ENCODE assay signal across 8 cellular contexts in genomic region chr5:139392678-139393496, GRCh38. TPM values are rescaled to one million over a fixed set of nuclear protein-coding genes. Genes with fewer than 3 reads are reported as not detected.
DNase-seq lines count a peak whose midpoint lies in the region; ATAC-seq and TF ChIP-seq lines count a peak whose summit lies in the region.

No MANE protein-coding gene starts in this region.

- ATAC-seq in HG02759 (IDR thresholded peaks at IDR 0.05; ENCODE audit: unreplicated experiment) (peak; percentile 52), thoracic aorta (ENCODE audit: insufficient number of reproducible peaks, low FRiP score, low read depth) (no peak)

- H3K4me2 ChIP-seq in neural cell (ENCODE audit: low read length): no peak overlapping the region

- no peak for TF ChIP-seq EP300 in neural cell (conservative IDR thresholded peaks at IDR 0.05; ENCODE audit: poor library complexity, severe bottlenecking)

- no peak overlapping the region for H2AFZ ChIP-seq in neural cell (ENCODE audit: low read depth, low read length)

- no peak for TF ChIP-seq RAD21 in neural cell (conservative IDR thresholded peaks at IDR 0.05)

- H3K27me3 ChIP-seq in neural cell (ENCODE audit: insufficient read depth, low read depth, low read length) (peaks cover 50% of the 10 kb centered on the region), thoracic aorta (replicated peaks; ENCODE audit: insufficient read depth) (no peaks in the 10 kb centered on the region)

- no peaks in the 10 kb centered on the region for H3K9me3 ChIP-seq in neural cell (ENCODE audit: low read length)
- H3K9me3 ChIP-seq in thoracic aorta: no peaks in the 10 kb centered on the region

- H3K27ac ChIP-seq in epithelial cell of prostate (peak overlapping the region; percentile 85), neural cell (ENCODE audit: low read length) (no peak overlapping the region), thoracic aorta (no peak overlapping the region)

- TF ChIP-seq CTCF in neural cell (IDR thresholded peaks at IDR 0.05; ENCODE audit: poor library complexity, severe bottlenecking) (peak; percentile 11), thoracic aorta (IDR thresholded peaks at IDR 0.05) (no peak)

- no peaks in the 10 kb centered on the region for H4K20me1 ChIP-seq in neural cell (ENCODE audit: insufficient read depth)

- peaks cover 9 to 43% of the 10 kb centered on the region in 2 donors for H3K4me1 ChIP-seq in thoracic aorta (ENCODE audit: control insufficient read depth in 1 of 2, low read depth in 2 of 2)

- H3K36me3 ChIP-seq in neural cell (ENCODE audit: insufficient read depth, low read length) (no peaks in the 10 kb centered on the region), thoracic aorta (no peaks in the 10 kb centered on the region)

- no peaks in the 10 kb centered on the region for H3K79me2 ChIP-seq in neural cell (replicated peaks; ENCODE audit: insufficient read depth, low read length)

- H3K9ac ChIP-seq in neural cell (ENCODE audit: low read length): no peak overlapping the region

- no peaks in the 10 kb centered on the region for H3F3A ChIP-seq in neural cell (ENCODE audit: insufficient read depth, low read length, poor library complexity, severe bottlenecking)

- H3K9me2 ChIP-seq in neural cell (ENCODE audit: insufficient read depth, low read length): no peaks in the 10 kb centered on the region

- peak overlapping the region; percentile 55 for H3K4me3 ChIP-seq in neural cell (ENCODE audit: low read length)
- peak overlapping the region; percentile 67 for H3K4me3 ChIP-seq in thoracic aorta

- peak; percentile 52 for DNase-seq in NCI-H1436 (lab: John Stamatoyannopoulos, UW)
- DNase-seq in NCI-H1436 treated with DMSO at 0.1 percent for 48 hours (lab: John Stamatoyannopoulos, UW): no peak
- peak; percentile 56 for DNase-seq in NCI-H510A treated with DMSO at 0.1 percent for 48 hours (lab: John Stamatoyannopoulos, UW)
- DNase-seq in activated CD8-positive, alpha-beta memory T cell treated with anti-CD3 and anti-CD28 coated beads for 48 hours (ENCODE audit: low read depth in 2 of 3, low spot score in 2 of 3): peak; percentile 76 to 79 (median 78)
- DNase-seq in epithelial cell of prostate (ENCODE audit: low read depth, low spot score): no peak
- DNase-seq in thoracic aorta (ENCODE audit: low spot score): no peak

TF ChIP-seq in neural cell, 6 proteins besides CTCF, POLR2A, EP300 and RAD21:
- TF ChIP-seq EZH2 (IDR thresholded peaks at IDR 0.05; ENCODE audit: borderline replicate concordance, insufficient read depth, low read length, poor library complexity, severe bottlenecking) (peak; percentile 36), MXI1 (conservative IDR thresholded peaks at IDR 0.05; ENCODE audit: poor library complexity, severe bottlenecking) (peak; percentile 18), SMC3 (conservative IDR thresholded peaks at IDR 0.05; ENCODE audit: poor library complexity) (no peak), POLR2AphosphoS5 (IDR thresholded peaks at IDR 0.05) (no peak), REST (IDR thresholded peaks at IDR 0.05; ENCODE audit: borderline replicate concordance) (no peak), TAF1 (IDR thresholded peaks at IDR 0.05; ENCODE audit: low read depth) (no peak)

RNA-seq across cellular contexts. Expression of gene PROB1, which starts 2.0 kb away (rescaled TPM):
- polyA plus RNA-seq in neural cell: 0.74 and 1.2 TPM in 2 replicates
- 1.2 and 1.3 TPM in 2 replicates for polyA minus RNA-seq in neural cell
- 1 to 10 TPM; 1.9 to 4.9 TPM for total RNA-seq in thoracic aorta

RNA-seq across cellular contexts. Expression of gene MZB1, which starts 3.2 kb away (rescaled TPM):
- polyA plus RNA-seq in neural cell: not detected in 2 replicates
- polyA minus RNA-seq in neural cell: 0.24 and 0.58 TPM in 2 replicates
- total RNA-seq in thoracic aorta: not detected

RNA-seq across cellular contexts. Expression of gene SLC23A1, which starts 9.8 kb away (rescaled TPM):
- not detected in 2 replicates for polyA plus RNA-seq in neural cell
- polyA minus RNA-seq in neural cell: not detected in 2 replicates
- total RNA-seq in thoracic aorta: not detected

RNA-seq across cellular contexts. Expression of gene SPATA24, which starts 11.0 kb away (rescaled TPM):
- 2.3 and 6.7 TPM in 2 replicates for polyA plus RNA-seq in neural cell
- 4.4 and 11.2 TPM in 2 replicates for polyA minus RNA-seq in neural cell
- total RNA-seq in thoracic aorta: 10 to 100 TPM in 1 of 2 donors, 1 to 10 TPM in 1; 1.2 to 11.6 TPM

RNA-seq across cellular contexts. Expression of gene DNAJC18, which starts 46.4 kb away (rescaled TPM):
- 40.2 and 44.4 TPM in 2 replicates for polyA plus RNA-seq in neural cell
- 72.6 and 90.3 TPM in 2 replicates for polyA minus RNA-seq in neural cell
- 10 to 100 TPM in 1 of 2 donors, 1 to 10 TPM in 1; 6.9 to 16.7 TPM for total RNA-seq in thoracic aorta

Comparison
In these comparisons a context has a peak if more than half of its experiments do, and no peak if none do; other contexts are left out.
1. DNase-seq: peak in NCI-H1436 (single experiment), NCI-H510A treated with DMSO at 0.1 percent for 48 hours (single experiment) and activated CD8-positive, alpha-beta memory T cell treated with anti-CD3 and anti-CD28 coated beads for 48 hours (3 of 3); none in NCI-H1436 treated with DMSO at 0.1 percent for 48 hours (single experiment), epithelial cell of prostate (single experiment) and thoracic aorta (single experiment).